In genomic region chr10:126504761-126505112, GRCh38 we compare ENCODE assay signal across 18 cellular contexts.
"Had no signal": no experiment of that assay in that cellular context is flagged by ENCODE, and none has a peak within 500 bp of the region (broad histone marks: within the 10 kb centered on the region; RNA-seq: fewer than 3 reads in every experiment).

No MANE protein-coding gene starts in this region.

- H3K36me3 ChIP-seq: brain microvascular endothelial cell, Peyer's patch, SJSA1, WERI-Rb-1 had no signal

- ATAC-seq: activated CD8-positive, alpha-beta memory T cell treated with anti-CD3 and anti-CD28 coated beads, Interleukin-2, amount 10 ng/mL, durations not matched to agents 7 days and 5 days; activated naive CD8-positive, alpha-beta T cell treated with anti-CD3 and anti-CD28 coated beads, Interleukin-2, amount 50 U/mL, for 24 hours had no signal

- H3K9me3 ChIP-seq: Peyer's patch, SJSA1, SK-N-SH had no signal

- H3K9me2 ChIP-seq: SK-N-SH had no signal

- H3K9ac ChIP-seq: SK-N-SH had no signal

- H3K4me2 ChIP-seq: SK-N-SH had no signal

- H3K4me3 ChIP-seq: Peyer's patch, SJSA1 had no signal

- H3K4me1 ChIP-seq: Peyer's patch, SJSA1 had no signal

- DNase-seq: activated CD4-positive, alpha-beta memory T cell treated with anti-CD3 and anti-CD28 coated beads, Interleukin-2, amount 10 ng/mL, durations not matched to agents 7 days and 5 days; activated CD4-positive, alpha-beta T cell treated with anti-CD3 and anti-CD28 coated beads for 1 hour; activated CD4-positive, CD25-positive, alpha-beta regulatory T cell; activated CD8-positive, alpha-beta memory T cell treated with anti-CD3 and anti-CD28 coated beads for 24 hours; activated CD8-positive, alpha-beta memory T cell treated with anti-CD3 and anti-CD28 coated beads, Interleukin-2, amount 10 ng/mL, durations not matched to agents 7 days and 5 days; activated CD8-positive, alpha-beta memory T cell treated with anti-CD3 and anti-CD28 coated beads, Interleukin-2, amount 50 U/mL, for 48 hours; activated effector memory CD4-positive, alpha-beta T cell treated with Interleukin-2 at 50 U/mL for 16 hours; activated naive CD4-positive, alpha-beta T cell treated with anti-CD3 and anti-CD28 coated beads, Interleukin-2, amount 10 ng/mL, durations not matched to agents 7 days and 5 days; activated naive CD8-positive, alpha-beta T cell treated with anti-CD3 and anti-CD28 coated beads, Interleukin-2, amount 50 U/mL, for 24 hours; amniotic stem cell; aorta; NCI-H1436 treated with DMSO at 0.1 percent for 48 hours; NCI-H524 treated with DMSO at 0.1 percent for 48 hours; Peyer's patch had no signal

- H3K27me3 ChIP-seq: brain microvascular endothelial cell, Peyer's patch, SJSA1 had no signal

- H3K27ac ChIP-seq: brain microvascular endothelial cell, Peyer's patch, SJSA1, WERI-Rb-1 had no signal
